ENCODE assay signal across 1 cellular context in the genomic region with DNA sequence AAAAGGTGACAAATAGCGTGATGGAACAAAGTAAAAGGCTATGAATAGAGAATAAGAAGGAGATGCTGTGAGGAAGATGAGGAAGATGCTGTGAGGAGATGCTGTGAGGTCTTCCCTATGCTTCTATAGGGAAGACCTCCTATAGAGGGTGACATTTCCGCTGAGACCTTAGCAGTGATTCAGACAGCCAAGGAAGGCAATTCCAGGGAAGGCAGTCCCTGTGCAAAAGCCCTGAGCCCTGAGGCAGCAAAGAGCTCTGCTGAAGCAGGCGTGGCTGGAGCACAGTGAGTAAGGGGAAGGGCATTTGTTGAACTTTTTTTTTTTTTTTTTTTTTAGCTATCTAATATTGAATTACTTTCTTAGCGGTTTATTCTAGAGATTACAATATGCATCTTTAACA.
TF ChIP-seq lines count a peak whose summit lies in the region.

No MANE protein-coding gene starts in this region.

TF ChIP-seq in IMR-90, 13 proteins besides CTCF, POLR2A, EP300 and RAD21:
- peak; percentile 13; the same call in 1 of the 2 replicates for TF ChIP-seq MAFK (IDR thresholded peaks at IDR 0.05; ENCODE audit: low read depth, low read length)
- no peak for TF ChIP-seq CEBPB (IDR thresholded peaks at IDR 0.05; ENCODE audit: low read depth, low read length)
- TF ChIP-seq NFE2L2 (IDR thresholded peaks at IDR 0.05; ENCODE audit: low read depth, low read length), result no peak
- TF ChIP-seq RFX5 (IDR thresholded peaks at IDR 0.05; ENCODE audit: low read depth, low read length), result no peak
- TF ChIP-seq, protein P1, sequence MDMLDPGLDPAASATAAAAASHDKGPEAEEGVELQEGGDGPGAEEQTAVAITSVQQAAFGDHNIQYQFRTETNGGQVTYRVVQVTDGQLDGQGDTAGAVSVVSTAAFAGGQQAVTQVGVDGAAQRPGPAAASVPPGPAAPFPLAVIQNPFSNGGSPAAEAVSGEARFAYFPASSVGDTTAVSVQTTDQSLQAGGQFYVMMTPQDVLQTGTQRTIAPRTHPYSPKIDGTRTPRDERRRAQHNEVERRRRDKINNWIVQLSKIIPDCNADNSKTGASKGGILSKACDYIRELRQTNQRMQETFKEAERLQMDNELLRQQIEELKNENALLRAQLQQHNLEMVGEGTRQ (IDR thresholded peaks at IDR 0.05; ENCODE audit: low read depth, low read length), result no peak
- TF ChIP-seq, protein P2, sequence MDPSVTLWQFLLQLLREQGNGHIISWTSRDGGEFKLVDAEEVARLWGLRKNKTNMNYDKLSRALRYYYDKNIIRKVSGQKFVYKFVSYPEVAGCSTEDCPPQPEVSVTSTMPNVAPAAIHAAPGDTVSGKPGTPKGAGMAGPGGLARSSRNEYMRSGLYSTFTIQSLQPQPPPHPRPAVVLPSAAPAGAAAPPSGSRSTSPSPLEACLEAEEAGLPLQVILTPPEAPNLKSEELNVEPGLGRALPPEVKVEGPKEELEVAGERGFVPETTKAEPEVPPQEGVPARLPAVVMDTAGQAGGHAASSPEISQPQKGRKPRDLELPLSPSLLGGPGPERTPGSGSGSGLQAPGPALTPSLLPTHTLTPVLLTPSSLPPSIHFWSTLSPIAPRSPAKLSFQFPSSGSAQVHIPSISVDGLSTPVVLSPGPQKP (IDR thresholded peaks at IDR 0.05; ENCODE audit: borderline replicate concordance, low read depth, low read length), result no peak
- TF ChIP-seq BHLHE40 (IDR thresholded peaks at IDR 0.05; ENCODE audit: low read depth, low read length), result 0 out of 2 replicates have a peak, but pooled peaks have one; percentile 6
- TF ChIP-seq FOS (IDR thresholded peaks at IDR 0.05; ENCODE audit: low read depth, low read length), result 0 out of 2 replicates have a peak, but pooled peaks have one; percentile 17
- no peak for TF ChIP-seq RCOR1 (IDR thresholded peaks at IDR 0.05; ENCODE audit: insufficient replicate concordance, low read length)
- TF ChIP-seq SMC3 (IDR thresholded peaks at IDR 0.05; ENCODE audit: low read depth, low read length), result no peak; the same call in 1 of the 2 replicates
- no peak for TF ChIP-seq MAZ (IDR thresholded peaks at IDR 0.05; ENCODE audit: borderline replicate concordance, low read depth, low read length)
- TF ChIP-seq MXI1 (IDR thresholded peaks at IDR 0.05; ENCODE audit: borderline replicate concordance, low read depth, low read length), result no peak
- no peak for TF ChIP-seq CHD1 (IDR thresholded peaks at IDR 0.05; ENCODE audit: low read depth, low read length)
